ENCODE assay signal across 8 cellular contexts in genomic region chr17:35808962-35809854, GRCh38. TPM values are rescaled to one million over a fixed set of nuclear protein-coding genes. Genes with fewer than 3 reads are reported as not detected.
DNase-seq lines count a peak whose midpoint lies in the region; TF ChIP-seq lines count a peak whose summit lies in the region.

TAF15 (plus strand) TSS chr17:35809484; CDS start chr17:35809570, 86 bp downstream.

- H3K27me3 Mint-ChIP-seq in H9 (ENCODE audit: low read depth), result no peaks in the 10 kb centered on the region; the same call in 1 of the 2 replicates

- no peaks in the 10 kb centered on the region for H3K9me2 ChIP-seq in neural cell (ENCODE audit: insufficient read depth, low read length)

- peak within 1 kb of the TSS; percentile 98 for H3K18ac ChIP-seq in H9 (ENCODE audit: insufficient read length, low read depth, low read length)

- H4K8ac ChIP-seq in H9 (replicated peaks; ENCODE audit: insufficient read length, low read depth, low read length), result no peak within 1 kb of the TSS

- no peak within 1 kb of the TSS for H2AK5ac ChIP-seq in H9 (ENCODE audit: insufficient read length, low read length)

- H2BK12ac ChIP-seq in H9 (ENCODE audit: insufficient read length, low read depth, low read length), result no peak within 1 kb of the TSS

- intact Hi-C loops in stomach (cut with DNase I; ENCODE audit: low total_unique reads), result loop anchor here (5.0 kb wide), 1 partner anchor 42 kb away; no protein-coding TSS in a partner anchor

- no peaks in the 10 kb centered on the region for H3K9me3 Mint-ChIP-seq in H9

- TF ChIP-seq POLR2A in stomach (IDR thresholded peaks at IDR 0.05), result peak in 2 of 4 donors; percentile 87 to 96

- TF ChIP-seq RAD21 in neural cell (conservative IDR thresholded peaks at IDR 0.05), result peak; percentile 76

- H2BK5ac ChIP-seq in H9 (ENCODE audit: insufficient read length, low read length), result peak within 1 kb of the TSS; percentile 47

- H3K27ac Mint-ChIP-seq in H9, result peak within 1 kb of the TSS; percentile 100

- TF ChIP-seq EP300 in neural cell (conservative IDR thresholded peaks at IDR 0.05; ENCODE audit: poor library complexity, severe bottlenecking) (peak; percentile 67), stomach (IDR thresholded peaks at IDR 0.05) (no peak)

- H3K9ac ChIP-seq in H9 (ENCODE audit: extremely low read depth, insufficient read length, low read length), result peak within 1 kb of the TSS; percentile 93
- H3K9ac ChIP-seq in neural cell (ENCODE audit: low read length), result peak within 1 kb of the TSS; percentile 93

- peaks cover 4% of the 10 kb centered on the region for H3K23me2 ChIP-seq in H9 (ENCODE audit: insufficient read length, low read depth, low read length, poor library complexity, severe bottlenecking)

- no peak within 1 kb of the TSS for H3K23ac ChIP-seq in H9 (ENCODE audit: insufficient read length, low read depth, low read length)

- H3K4me3 Mint-ChIP-seq in H9, result peak within 1 kb of the TSS; percentile 88 to 99

- peak within 1 kb of the TSS; percentile 81 for H4K5ac ChIP-seq in H9 (ENCODE audit: insufficient read length, low read depth, low read length)

- no peak within 1 kb of the TSS; the same call in 1 of the 2 replicates for H3K4ac ChIP-seq in H9 (ENCODE audit: low read depth, low read length)

- no CpG with 5 or more reads among the region's 71 CpGs for WGBS in H9 (ENCODE audit: extremely low coverage, insufficient read length, low lambda C conversion rate)
- 0 to 1% (median 0%) methylated on average over 44 to 71 of the region's 71 CpGs for WGBS in stomach, 5 donors

- H3K4me2 ChIP-seq in H9 (ENCODE audit: insufficient read depth, insufficient read length, low read length) (peak within 1 kb of the TSS; percentile 99), neural cell (ENCODE audit: low read length) (peak within 1 kb of the TSS; percentile 97)

- H3K79me2 ChIP-seq in H9 (ENCODE audit: insufficient read depth, low read length) (peaks cover 27% of the 10 kb centered on the region; the same call in 1 of the 2 replicates), neural cell (replicated peaks; ENCODE audit: insufficient read depth, low read length) (peaks cover 43% of the 10 kb centered on the region)

- H3K36me3 ChIP-seq in neural cell (ENCODE audit: insufficient read depth, low read length) (no peaks in the 10 kb centered on the region), stomach (no peaks in the 10 kb centered on the region)

- in situ Hi-C loops in G401 (cut with HindIII; ENCODE audit: low sequenced_read_pairs), result no loop called here

- H4K91ac ChIP-seq in H9 (ENCODE audit: insufficient read length, low read depth, low read length), result no peak within 1 kb of the TSS

- H3K9me3 ChIP-seq in H9 (ENCODE audit: control insufficient read depth, low read depth, low read length) (no peaks in the 10 kb centered on the region), neural cell (ENCODE audit: low read length) (no peaks in the 10 kb centered on the region), stomach (no peaks in the 10 kb centered on the region)

- H2AFZ ChIP-seq in H9 (ENCODE audit: low read length) (no peak within 1 kb of the TSS), neural cell (ENCODE audit: low read depth, low read length) (peak within 1 kb of the TSS; percentile 76)

- H3K79me1 ChIP-seq in H9 (ENCODE audit: insufficient read depth, low read depth, low read length, poor library complexity, severe bottlenecking), result peaks cover 2% of the 10 kb centered on the region

- H3K14ac ChIP-seq in H9 (ENCODE audit: insufficient read depth, low read length), result peak within 1 kb of the TSS; percentile 97

- H2BK20ac ChIP-seq in H9 (ENCODE audit: low read depth, low read length, poor library complexity, severe bottlenecking), result no peak within 1 kb of the TSS

- H3K36me3 Mint-ChIP-seq in H9 (ENCODE audit: insufficient read depth in 1 of 3, low read depth in 3 of 3), result peaks cover 18 to 33% (median 20%) of the 10 kb centered on the region in 3 experiments; a peak in 6 of 7 replicates

- peak; percentile 99 for DNase-seq in G401 (ENCODE audit: low spot score)
- DNase-seq in H9, result peak; percentile 99
- peak; percentile 98 for DNase-seq in M059J (ENCODE audit: low read depth)
- peak; percentile 96 to 97 for DNase-seq in SHP77 (lab: John Stamatoyannopoulos, UW)
- DNase-seq in activated effector memory CD4-positive, alpha-beta T cell treated with anti-CD3 and anti-CD28 coated beads, Interleukin-2, amount 50 U/mL, for 16 hours, result peak; percentile 99
- DNase-seq in fibroblast of the conjunctiva (ENCODE audit: low read depth), result peak; percentile 98
- peak; percentile 96 for DNase-seq in stomach

- H4K20me1 ChIP-seq in H9 (ENCODE audit: control insufficient read depth, insufficient read depth, insufficient read length) (no peaks in the 10 kb centered on the region), neural cell (ENCODE audit: insufficient read depth) (no peaks in the 10 kb centered on the region)

- no peaks in the 10 kb centered on the region for H3F3A ChIP-seq in neural cell (ENCODE audit: insufficient read depth, low read length, poor library complexity, severe bottlenecking)

- H3T11ph ChIP-seq in H9 (ENCODE audit: low read length), result peak within 1 kb of the TSS; percentile 85

- H3K27me3 ChIP-seq in H9 (ENCODE audit: insufficient read depth, low read length), result no peaks in the 10 kb centered on the region
- no peaks in the 10 kb centered on the region for H3K27me3 ChIP-seq in neural cell (ENCODE audit: insufficient read depth, low read depth, low read length)
- no peaks in the 10 kb centered on the region for H3K27me3 ChIP-seq in stomach

- peaks cover 31 to 36% of the 10 kb centered on the region in 2 experiments for H3K4me1 Mint-ChIP-seq in H9

- H3K4me3 ChIP-seq in neural cell (ENCODE audit: low read length) (peak within 1 kb of the TSS; percentile 85), stomach (peak within 1 kb of the TSS; percentile 79 to 96 (median 88))

- H3K56ac ChIP-seq in H9 (ENCODE audit: insufficient read length, low read depth, low read length), result peak within 1 kb of the TSS; percentile 14

- no peak within 1 kb of the TSS for H2BK120ac ChIP-seq in H9 (ENCODE audit: low read depth, low read length, poor library complexity, severe bottlenecking)

- peak within 1 kb of the TSS; percentile 66 for H3K27ac ChIP-seq in H9 (ENCODE audit: insufficient read length, low read depth, low read length)
- H3K27ac ChIP-seq in neural cell (ENCODE audit: low read length), result peak within 1 kb of the TSS; percentile 95
- peak within 1 kb of the TSS; percentile 93 to 98 (median 96) for H3K27ac ChIP-seq in stomach

- no peak within 1 kb of the TSS for H2BK15ac ChIP-seq in H9 (ENCODE audit: low read depth, low read length)

- TF ChIP-seq CTCF in H9 (conservative IDR thresholded peaks at IDR 0.05), result peak; percentile 72
- peak; percentile 99 for TF ChIP-seq CTCF in neural cell (IDR thresholded peaks at IDR 0.05; ENCODE audit: poor library complexity, severe bottlenecking)
- peak in 5 of 7 experiments; percentile 64 to 85 (median 76) for TF ChIP-seq CTCF in stomach (IDR thresholded peaks at IDR 0.05)

- H3K4me1 ChIP-seq in H9 (ENCODE audit: insufficient read depth, low read length) (peaks cover 2% of the 10 kb centered on the region; the same call in 1 of the 2 replicates), stomach (peaks cover 18 to 62% (median 44%) of the 10 kb centered on the region in 4 donors)

TF ChIP-seq in neural cell, 6 proteins besides CTCF, POLR2A, EP300 and RAD21:
- TF ChIP-seq EZH2 (IDR thresholded peaks at IDR 0.05; ENCODE audit: borderline replicate concordance, insufficient read depth, low read length, poor library complexity, severe bottlenecking) (no peak), TAF1 (IDR thresholded peaks at IDR 0.05; ENCODE audit: low read depth) (peak; percentile 100), MXI1 (conservative IDR thresholded peaks at IDR 0.05; ENCODE audit: poor library complexity, severe bottlenecking) (peak; percentile 84), REST (IDR thresholded peaks at IDR 0.05; ENCODE audit: borderline replicate concordance) (peak; percentile 96), POLR2AphosphoS5 (IDR thresholded peaks at IDR 0.05) (peak; percentile 100), SMC3 (conservative IDR thresholded peaks at IDR 0.05; ENCODE audit: poor library complexity) (peak; percentile 90)

RNA-seq across cellular contexts. Expression of gene TAF15, which starts in this region (rescaled TPM):
- total RNA-seq in G401 (2014; rRNA removed; shearing (Covaris generic)), result 18.2 and 23.9 TPM in 2 replicates
- total RNA-seq in H9 (2021) (290 and 304 TPM in 2 replicates), stomach (100 to 1,000 TPM in 1 of 5 donors, 10 to 100 TPM in 4; 21.1 to 127 (median 60.1) TPM)
- total RNA-seq in M059J (2014; rRNA removed; shearing (Covaris generic)), result 11.3 and 21.0 TPM in 2 replicates
- polyA plus RNA-seq in neural cell (45.8 and 50.9 TPM in 2 replicates), stomach (100 to 1,000 TPM in 1 of 3 donors, 10 to 100 TPM in 2; 88.8 to 101 (median 96.4) TPM)
- 75.5 and 93.8 TPM in 2 replicates for polyA minus RNA-seq in neural cell

Comparison
In these comparisons a context has a peak if more than half of its experiments do, and no peak if none do; other contexts are left out.
1. Peak in every context shown above with its lines: DNase-seq, H3K4me3 ChIP-seq and H3K27ac ChIP-seq.